Comparison of ENCODE assay signal across 1 cellular context in the genomic region with DNA sequence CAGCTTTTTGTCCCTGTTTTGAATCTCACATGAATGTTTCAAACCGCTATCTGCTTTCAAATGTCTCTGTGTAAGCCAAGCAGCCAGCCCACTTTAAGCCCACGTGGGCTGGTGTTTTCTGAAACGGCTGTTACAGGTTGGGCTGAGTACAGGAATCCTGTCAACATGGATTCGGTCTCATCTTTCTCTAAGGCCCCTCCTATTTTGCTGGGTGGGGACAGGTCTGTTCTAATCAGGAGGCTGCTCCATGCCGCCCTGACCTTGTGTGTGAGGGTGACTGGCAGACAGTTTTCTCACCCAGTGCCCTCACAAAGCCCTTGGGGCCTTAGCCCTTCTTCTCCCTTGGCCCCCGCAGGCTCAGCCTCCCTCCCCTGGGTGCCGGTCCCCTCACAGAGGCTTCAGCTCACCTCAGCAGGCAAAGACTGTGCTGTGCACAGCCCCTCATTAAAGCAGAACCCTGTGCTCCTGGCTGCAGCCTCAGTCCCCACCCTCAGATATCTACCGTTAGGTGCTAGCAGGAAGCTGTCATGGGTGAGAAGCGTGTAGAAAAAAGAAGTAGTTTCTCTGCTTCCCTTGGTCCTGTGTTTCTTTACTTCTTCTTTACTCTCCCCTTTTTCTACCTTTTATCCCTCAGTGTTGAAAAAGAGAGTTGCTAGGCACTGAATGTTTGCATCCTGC.
A peak's percentile ranks its signal among the peaks of the same experiment; 100 is the strongest.
TF ChIP-seq lines count a peak whose summit lies in the region.

No MANE protein-coding gene starts in this region.

TF ChIP-seq in H1, 55 proteins besides CTCF, POLR2A, EP300 and RAD21:
- TF ChIP-seq CBX8 (IDR thresholded peaks at IDR 0.05; ENCODE audit: borderline replicate concordance, low read depth, low read length) (no peak), RFX5 (IDR thresholded peaks at IDR 0.05; ENCODE audit: borderline replicate concordance, low read depth, low read length) (peak; percentile 52; the same call in 1 of the 2 replicates)
